ENCODE assay signal across 21 cellular contexts in the genomic region with DNA sequence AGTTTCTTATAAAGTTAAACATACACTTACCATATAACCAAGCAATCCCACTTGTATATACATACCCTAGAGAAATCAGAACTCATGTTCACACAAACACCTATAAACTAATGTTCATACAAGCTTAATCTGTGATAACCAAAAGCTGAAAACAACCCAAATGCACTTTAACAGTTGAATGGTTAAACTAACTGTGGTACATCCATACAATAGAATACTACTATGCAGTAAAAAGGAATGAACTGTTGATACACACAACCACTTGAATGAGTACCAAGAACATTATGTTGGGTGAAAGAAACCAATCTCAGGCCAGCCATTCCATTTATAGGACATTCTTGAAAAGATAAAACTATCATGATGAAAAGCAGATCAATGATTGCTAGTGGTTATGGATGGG.
DNase-seq lines count a peak whose midpoint lies in the region; ATAC-seq, FAIRE-seq and TF ChIP-seq lines count a peak whose summit lies in the region.
"Had no signal": no experiment of that assay in that cellular context is flagged by ENCODE, and none has a peak within 500 bp of the region (broad histone marks: within the 10 kb centered on the region; RNA-seq: fewer than 3 reads in every experiment).

No MANE protein-coding gene starts in this region.

- H3K27me3 Mint-ChIP-seq in WTC11 (ENCODE audit: low read depth): no peaks in the 10 kb centered on the region; the same call in 1 of the 2 replicates
- H3K27me3 Mint-ChIP-seq: CD4-positive, CD25-positive, alpha-beta regulatory T cell had no signal

- H4K8ac ChIP-seq in H1 (ENCODE audit: extremely low read depth, insufficient read depth, low read length): no peak overlapping the region

- peaks cover 2% of the 10 kb centered on the region; the same call in 1 of the 2 replicates for H3K23me2 ChIP-seq in H1 (ENCODE audit: low read depth, low read length)

- H3K4me1 Mint-ChIP-seq in WTC11: no peaks in the 10 kb centered on the region
- H3K4me1 Mint-ChIP-seq: B cell; CD4-positive, CD25-positive, alpha-beta regulatory T cell had no signal

- H2BK120ac ChIP-seq in H1 (replicated peaks; ENCODE audit: low read depth, low read length): no peak overlapping the region

- H2AFZ ChIP-seq in SK-N-SH (ENCODE audit: low read depth) (no peak overlapping the region), H1 (ENCODE audit: low read length) (no peak overlapping the region)
- H2AFZ ChIP-seq: GM23248 had no signal

- H3K4me1 ChIP-seq in SK-N-SH (ENCODE audit: control insufficient read depth in 1 of 2, insufficient read depth in 2 of 2, low read depth in 1 of 2, low read length in 1 of 2) (no peaks in the 10 kb centered on the region), H1 (replicated peaks in 1 of 4; ENCODE audit: control insufficient read depth in 3 of 4, insufficient read depth in 4 of 4, low read length in 3 of 4) (no peaks in the 10 kb centered on the region)
- H3K4me1 ChIP-seq: BLaER1, HAP-1 had no signal

- H3K36me3 ChIP-seq in SK-N-SH (replicated peaks in 1 of 2; ENCODE audit: control insufficient read depth in 1 of 2, insufficient read depth in 2 of 2, low read length in 1 of 2) (no peaks in the 10 kb centered on the region), H1 (ENCODE audit: control insufficient read depth in 2 of 4, insufficient read depth in 4 of 4, low read length in 3 of 4) (no peaks in the 10 kb centered on the region)
- H3K36me3 ChIP-seq: BLaER1, HAP-1 had no signal

- no peaks in the 10 kb centered on the region for H3K9me2 ChIP-seq in SK-N-SH

- no peak overlapping the region for H3K14ac ChIP-seq in H1 (ENCODE audit: insufficient read length)

- no peak overlapping the region for H3K27ac Mint-ChIP-seq in WTC11
- H3K27ac Mint-ChIP-seq: B cell; CD4-positive, CD25-positive, alpha-beta regulatory T cell; CD8-positive, alpha-beta T cell had no signal

- no peaks in the 10 kb centered on the region for H3F3A ChIP-seq in SK-N-SH (replicated peaks; ENCODE audit: insufficient read depth)

- no peak overlapping the region for H2BK15ac ChIP-seq in H1 (ENCODE audit: low read length)

- H3K4me2 ChIP-seq in SK-N-SH (no peak overlapping the region), H1 (ENCODE audit: insufficient read depth in 1 of 2, low read depth in 2 of 2, low read length in 2 of 2) (no peak overlapping the region)
- H3K4me2 ChIP-seq: BLaER1 had no signal

- no peak overlapping the region for H4K5ac ChIP-seq in H1 (ENCODE audit: insufficient read length, low read depth, low read length)

- H3K36me3 Mint-ChIP-seq in WTC11: peaks cover 18% of the 10 kb centered on the region
- H3K36me3 Mint-ChIP-seq: CD8-positive, alpha-beta T cell had no signal

- TF ChIP-seq POLR2A in H1 (IDR thresholded peaks at IDR 0.05; ENCODE audit: control extremely low read depth in 1 of 2, low read depth in 2 of 2, low read length in 2 of 2) (no peak), H54 (IDR thresholded peaks at IDR 0.05; ENCODE audit: low read depth, low read length) (no peak)

- H3K4me3 ChIP-seq in SK-N-SH (ENCODE audit: low read depth in 2 of 2, low read length in 1 of 2): no peak overlapping the region
- H3K4me3 ChIP-seq in H1 (ENCODE audit: extremely low read depth in 1 of 4, insufficient read depth in 2 of 4, low read depth in 3 of 4, low read length in 4 of 4): no peak overlapping the region
- H3K4me3 ChIP-seq: BLaER1, GM23248, HAP-1 had no signal

- CTCF ChIA-PET in SK-N-SH (lab: Yijun Ruan, JAX) (interaction anchor here (0.8 kb wide), 1 partner anchor 101 kb away, joined by 3 read pairs; no protein-coding TSS in a partner anchor), WTC11 (lab: Charles Lee) (no interaction called here), H1 (lab: Charles Lee; ENCODE audit: partially characterized antibody) (interaction anchor here (1.0 kb wide), 1 partner anchor 51 kb away, joined by 3 read pairs; no protein-coding TSS in a partner anchor)

- TF ChIP-seq CTCF in SK-N-SH (IDR thresholded peaks at IDR 0.05) (no peak), WTC11 (IDR thresholded peaks at IDR 0.05) (no peak), H1 (IDR thresholded peaks at IDR 0.05; ENCODE audit: control extremely low read depth in 1 of 3, insufficient read depth in 1 of 3, low read depth in 1 of 3, low read length in 3 of 3) (no peak)

- POLR2A ChIA-PET in SK-N-SH (lab: Yijun Ruan, JAX) (no interaction called here), WTC11 (lab: Charles Lee) (no interaction called here), H1 (lab: Charles Lee; ENCODE audit: partially characterized antibody) (no interaction called here)

- H3K4me3 Mint-ChIP-seq in WTC11: no peak overlapping the region
- H3K4me3 Mint-ChIP-seq: B cell; CD4-positive, CD25-positive, alpha-beta regulatory T cell; CD8-positive, alpha-beta T cell had no signal

- H3K9ac ChIP-seq in SK-N-SH: no peak overlapping the region
- no peak overlapping the region for H3K9ac ChIP-seq in H1 (replicated peaks in 1 of 4; ENCODE audit: extremely low read depth in 1 of 4, low read depth in 3 of 4, low read length in 3 of 4)
- H3K9ac ChIP-seq: BLaER1, GM23248 had no signal

- no peak overlapping the region for H3K18ac ChIP-seq in H1 (ENCODE audit: extremely low read depth, low read length)

- no peak overlapping the region for H3K23ac ChIP-seq in H1 (ENCODE audit: insufficient read length)

- no peak overlapping the region for H2AK5ac ChIP-seq in H1 (ENCODE audit: low read depth, low read length)

- no peak overlapping the region for H2BK5ac ChIP-seq in H1 (ENCODE audit: low read depth, low read length)

- no peak overlapping the region for H2BK12ac ChIP-seq in H1 (ENCODE audit: low read depth, low read length)

- no peaks in the 10 kb centered on the region for H4K20me1 ChIP-seq in SK-N-SH (ENCODE audit: insufficient read depth)
- H4K20me1 ChIP-seq in H1 (replicated peaks in 1 of 2; ENCODE audit: control insufficient read depth in 1 of 2, insufficient read depth in 2 of 2, low read length in 2 of 2): no peaks in the 10 kb centered on the region
- H4K20me1 ChIP-seq: BLaER1 had no signal

- no peak overlapping the region for H2BK20ac ChIP-seq in H1 (ENCODE audit: low read length)

- H3K4ac ChIP-seq in H1 (replicated peaks; ENCODE audit: insufficient read length, low read depth, low read length): no peak overlapping the region

- H3K56ac ChIP-seq in H1 (replicated peaks; ENCODE audit: insufficient read length, low read depth, low read length): no peak overlapping the region

- H3K9me3 ChIP-seq in SK-N-SH (peaks cover 7% of the 10 kb centered on the region; the same call in 1 of the 2 replicates), H1 (ENCODE audit: insufficient read depth in 2 of 2, low read depth in 1 of 2, low read length in 1 of 2) (peaks cover 0 to 7% of the 10 kb centered on the region in 2 experiments; a peak in 2 of 4 replicates)
- H3K9me3 ChIP-seq: HAP-1 had no signal

- H3K27me3 ChIP-seq in SK-N-SH (ENCODE audit: insufficient read depth) (peaks cover 13% of the 10 kb centered on the region; the same call in 1 of the 2 replicates), H1 (replicated peaks in 1 of 4; ENCODE audit: control insufficient read depth in 3 of 4, extremely low read depth in 1 of 4, insufficient read depth in 3 of 4, low read length in 3 of 4) (no peaks in the 10 kb centered on the region)
- H3K27me3 ChIP-seq: BLaER1 had no signal

- no peak for TF ChIP-seq EP300 in SK-N-SH (IDR thresholded peaks at IDR 0.05; ENCODE audit: borderline replicate concordance in 1 of 2, low read depth in 1 of 2, low read length in 1 of 2)
- TF ChIP-seq EP300 in H1 (IDR thresholded peaks at IDR 0.05; ENCODE audit: borderline replicate concordance in 1 of 2, low read depth in 2 of 2, low read length in 2 of 2): no peak

- FAIRE-seq in H1 (lab: Jason Lieb, UNC): no peak
- no peak for FAIRE-seq in H54 (lab: Jason Lieb, UNC)
- FAIRE-seq: A204.1, G401.6, GM18507 had no signal

- H3K9me3 Mint-ChIP-seq in WTC11: peaks cover 39% of the 10 kb centered on the region

- H3K79me2 ChIP-seq in SK-N-SH (ENCODE audit: insufficient read depth) (no peaks in the 10 kb centered on the region), H1 (ENCODE audit: control insufficient read depth in 1 of 2, insufficient read depth in 2 of 2, low read length in 2 of 2) (no peaks in the 10 kb centered on the region)

- TF ChIP-seq RAD21 in SK-N-SH (IDR thresholded peaks at IDR 0.05; ENCODE audit: low read length) (no peak), H1 (IDR thresholded peaks at IDR 0.05 in 1 of 2, conservative IDR thresholded peaks at IDR 0.05 in 1 of 2; ENCODE audit: low read depth in 2 of 2, low read length in 2 of 2) (no peak)

- H4K91ac ChIP-seq in H1 (replicated peaks; ENCODE audit: insufficient read length, low read length): no peak overlapping the region

- ATAC-seq in SK-N-SH treated with all-trans-retinoic acid at 6 μM for 48 hours (no peak), WTC11 (no peak), HG03280 (IDR thresholded peaks at IDR 0.05; ENCODE audit: unreplicated experiment) (no peak)
- ATAC-seq: CD8-positive, alpha-beta T cell had no signal

- no peak overlapping the region for H3K27ac ChIP-seq in SK-N-SH (ENCODE audit: low read depth in 2 of 2, low read length in 1 of 2)
- H3K27ac ChIP-seq in H1 (ENCODE audit: low read depth, low read length): no peak overlapping the region
- H3K27ac ChIP-seq: 22Rv1, BLaER1, C4-2B, GM23248 had no signal

- DNase-seq in SK-N-SH: no peak
- no peak for DNase-seq in WTC11 (ENCODE audit: low spot score)
- DNase-seq in H1 (ENCODE audit: low read depth in 1 of 2, low spot score in 2 of 2): no peak
- no peak for DNase-seq in H54 (ENCODE audit: insufficient read length, low spot score)
- no peak for DNase-seq in OCI-M1 (lab: John Stamatoyannopoulos, UW)
- DNase-seq: Caco-2; CD4-positive, CD25-positive, alpha-beta regulatory T cell; CD8-positive, alpha-beta T cell; DMS153; DND-41; GM23248 had no signal

- no peaks in the 10 kb centered on the region for H3K79me1 ChIP-seq in H1 (ENCODE audit: low read depth, low read length)

TF ChIP-seq in SK-N-SH treated with all-trans-retinoic acid at 6 μM for 48 hours, 23 proteins besides CTCF, POLR2A, EP300 and RAD21:
- no peak for TF ChIP-seq ESRRG (CRISPR knock-in tag; IDR thresholded peaks at IDR 0.05)
- peak; percentile 97 for TF ChIP-seq ZNF8 (CRISPR knock-in tag; IDR thresholded peaks at IDR 0.05)
- TF ChIP-seq ARNTL (CRISPR knock-in tag; IDR thresholded peaks at IDR 0.05; ENCODE audit: borderline replicate concordance, low read depth): no peak

TF ChIP-seq in SK-N-SH, 30 proteins besides CTCF, POLR2A, EP300 and RAD21 (continues in another document):
- TF ChIP-seq NRF1 (IDR thresholded peaks at IDR 0.05; ENCODE audit: low read depth, low read length) (no peak), RFX5 (IDR thresholded peaks at IDR 0.05; ENCODE audit: low read length) (no peak), RXRA (IDR thresholded peaks at IDR 0.05; ENCODE audit: borderline replicate concordance, low read depth) (no peak)

TF ChIP-seq in WTC11, 78 proteins besides CTCF, POLR2A, EP300 and RAD21:
- TF ChIP-seq GTF2I (CRISPR knock-in tag; conservative IDR thresholded peaks at IDR 0.05): peak; percentile 90; the same call in 1 of the 2 replicates
- no peak for TF ChIP-seq RELA (CRISPR knock-in tag; IDR thresholded peaks at IDR 0.05; ENCODE audit: borderline replicate concordance)

TF ChIP-seq in H1, 55 proteins besides CTCF, POLR2A, EP300 and RAD21 (continues in another document):
- TF ChIP-seq KDM1A (IDR thresholded peaks at IDR 0.05; ENCODE audit: borderline replicate concordance, low read length) (peak; percentile 93), TBP (IDR thresholded peaks at IDR 0.05; ENCODE audit: low read depth, low read length) (no peak), HDAC2 (IDR thresholded peaks at IDR 0.05; ENCODE audit: borderline replicate concordance in 1 of 2, low read depth in 2 of 2, low read length in 2 of 2) (peak in 1 of 2 experiments; percentile 58; a peak in 1 of 4 replicates)
